Comparison of ENCODE assay signal across 27 cellular contexts in genomic region chr4:130574215-130574614, GRCh38.
"Had no signal": no experiment of that assay in that cellular context is flagged by ENCODE, and none has a peak within 500 bp of the region (broad histone marks: within the 10 kb centered on the region; RNA-seq: fewer than 3 reads in every experiment).

No MANE protein-coding gene starts in this region.

- H3K27ac ChIP-seq: epithelial cell of prostate, parathyroid adenoma, right atrium auricular region, stomach, tibial artery, upper lobe of right lung had no signal

- H3K9ac ChIP-seq: parathyroid adenoma had no signal

- FAIRE-seq: bronchial epithelial cell, colon, endometrium, frontal cortex had no signal

- H2AFZ ChIP-seq: parathyroid adenoma had no signal

- H3K4me1 ChIP-seq: parathyroid adenoma, right atrium auricular region, stomach, tibial artery, upper lobe of right lung had no signal

- H3K9me3 ChIP-seq: right atrium auricular region, tibial artery, upper lobe of right lung had no signal

- ATAC-seq: activated naive CD4-positive, alpha-beta T cell treated with anti-CD3 and anti-CD28 coated beads, Interleukin-2, amount 50 U/mL, for 72 hours; activated T-cell treated with anti-CD3 and anti-CD28 coated beads, Interleukin-2, amount 50 U/mL, for 72 hours; naive thymus-derived CD8-positive, alpha-beta T cell; stimulated activated memory B cell treated with anti-CD40 and anti-IgM and Interleukin-4, amounts not matched to agents 10 μg/mL and 1 μg/mL and 100 μg/mL, for 72 hours; upper lobe of right lung had no signal

- H3K36me3 ChIP-seq: right atrium auricular region, stomach, tibial artery, upper lobe of right lung had no signal

- H3K4me2 ChIP-seq: smooth muscle cell had no signal

- H3K4me3 ChIP-seq: right atrium auricular region, smooth muscle cell, stomach, tibial artery, upper lobe of right lung had no signal

- DNase-seq: activated CD4-positive, alpha-beta T cell treated with anti-CD3 and anti-CD28 coated beads for 4 hours; activated CD4-positive, alpha-beta T cell treated with anti-CD3 and anti-CD28 coated beads, Interleukin-2, amount 50 U/mL, for 4 hours; activated naive CD4-positive, alpha-beta T cell; activated T-cell treated with anti-CD3 and anti-CD28 coated beads for 4 hours; activated T-cell treated with anti-CD3 and anti-CD28 coated beads, Interleukin-2, amount 50 U/mL, for 72 hours; dermis blood vessel endothelial cell; effector CD4-positive, alpha-beta T cell; immature natural killer cell; midbrain; naive thymus-derived CD8-positive, alpha-beta T cell; occipital lobe; stimulated activated CD4-positive, alpha-beta T cell treated with anti-CD3 and anti-CD28 coated beads, Interleukin-1b, Interleukin-23, amount 100 ng/mL, for 48 hours; stimulated activated CD4-positive, alpha-beta T cell treated with anti-CD3 and anti-CD28 coated beads, Interleukin-4, amount 100 ng/mL, for 4 hours; stimulated activated CD8-positive, alpha-beta memory T cell treated with anti-CD3 and anti-CD28 coated beads, Interleukin-4, amount 100 ng/mL, for 48 hours; stomach; tibial artery; upper lobe of right lung had no signal

- H3K27me3 ChIP-seq: right atrium auricular region, stomach, tibial artery, upper lobe of right lung had no signal

- H3K79me2 ChIP-seq: parathyroid adenoma had no signal
